38 cellular contexts compared by ENCODE assay signal in genomic region chrX:139563251-139563650, GRCh38. TPM values are rescaled to one million over a fixed set of nuclear protein-coding genes. Genes with fewer than 3 reads are reported as not detected.
"Had no signal": no experiment of that assay in that cellular context is flagged by ENCODE, and none has a peak within 500 bp of the region (broad histone marks: within the 10 kb centered on the region; RNA-seq: fewer than 3 reads in every experiment).

No MANE protein-coding gene starts in this region.

- DNase-seq: activated B cell treated with CpG ODN at 0.5 μM for 24 hours; activated CD4-positive, alpha-beta memory T cell treated with anti-CD3 and anti-CD28 coated beads for 36 hours; activated CD4-positive, alpha-beta T cell treated with anti-CD3 and anti-CD28 coated beads for 4 hours; activated CD4-positive, alpha-beta T cell treated with anti-CD3 and anti-CD28 coated beads, Interleukin-2, amount 50 U/mL, for 1 hour; activated CD4-positive, CD25-positive, alpha-beta regulatory T cell treated with anti-CD3 and anti-CD28 coated beads, Interleukin-2, amount 50 U/mL, for 72 hours; activated CD8-positive, alpha-beta memory T cell treated with anti-CD3 and anti-CD28 coated beads, Interleukin-2, amount 50 U/mL, for 4 hours; activated effector memory CD4-positive, alpha-beta T cell treated with Interleukin-2 at 50 U/mL for 16 hours; activated naive CD4-positive, alpha-beta T cell treated with anti-CD3 and anti-CD28 coated beads, Interleukin-2, amount 10 ng/mL, durations not matched to agents 7 days and 5 days; activated naive CD8-positive, alpha-beta T cell treated with anti-CD3 and anti-CD28 coated beads, Interleukin-2, amount 50 U/mL, for 24 hours; activated T-cell treated with anti-CD3 and anti-CD28 coated beads for 4 hours; activated T-cell treated with anti-CD3 and anti-CD28 coated beads, Interleukin-2, amount 50 U/mL, for 48 hours; amniotic stem cell; aorta; brain microvascular endothelial cell; MM.1S; MV-4-11; NCI-H1092; NCI-H1436 treated with DMSO at 0.1 percent for 48 hours; NCI-H1694 treated with DMSO at 0.1 percent for 48 hours; NCI-H2029; NCI-H510A; NCI-H526; NCI-H748 treated with DMSO at 0.1 percent for 48 hours; NK-92 treated with Interleukin-12 subunit alpha and Interleukin-12 subunit beta, amount 100 ng/mL, for 24 hours; PC-9; SIG-M5; SW 1271; T-helper 1 cell; T-helper 2 cell; T-helper 9 cell had no signal

- H3K36me3 Mint-ChIP-seq: activated CD4-positive, alpha-beta memory T cell treated with anti-CD3 and anti-CD28 coated beads for 36 hours; activated naive CD4-positive, alpha-beta T cell treated with anti-CD3 and anti-CD28 coated beads, Interleukin-2, amount 10 ng/mL, durations not matched to agents 7 days and 5 days; activated naive CD8-positive, alpha-beta T cell had no signal

- H3K4me3 ChIP-seq: cardiac muscle cell, PC-9 had no signal

- ATAC-seq: activated naive CD8-positive, alpha-beta T cell treated with anti-CD3 and anti-CD28 coated beads, Interleukin-2, amount 50 U/mL, for 24 hours; Right ventricle myocardium inferior had no signal

- H3K27me3 ChIP-seq: brain microvascular endothelial cell, cardiac muscle cell had no signal

- H3K9me3 Mint-ChIP-seq: activated B cell treated with CpG ODN at 0.5 μM for 24 hours; activated CD4-positive, alpha-beta memory T cell treated with anti-CD3 and anti-CD28 coated beads for 36 hours; activated naive CD4-positive, alpha-beta T cell treated with anti-CD3 and anti-CD28 coated beads, Interleukin-2, amount 10 ng/mL, durations not matched to agents 7 days and 5 days; activated naive CD8-positive, alpha-beta T cell treated with anti-CD3 and anti-CD28 coated beads, Interleukin-2, amount 50 U/mL, for 24 hours; central memory CD8-positive, alpha-beta T cell had no signal

- H2AFZ ChIP-seq: PC-9 had no signal

- H3K4me2 ChIP-seq: PC-9 had no signal

- H3K36me3 ChIP-seq: brain microvascular endothelial cell, cardiac muscle cell had no signal

- H3K27ac Mint-ChIP-seq: activated B cell treated with CpG ODN at 0.5 μM for 24 hours; activated CD4-positive, alpha-beta memory T cell treated with anti-CD3 and anti-CD28 coated beads for 36 hours; activated naive CD4-positive, alpha-beta T cell treated with anti-CD3 and anti-CD28 coated beads, Interleukin-2, amount 10 ng/mL, durations not matched to agents 7 days and 5 days; activated naive CD8-positive, alpha-beta T cell; activated naive CD8-positive, alpha-beta T cell treated with anti-CD3 and anti-CD28 coated beads, Interleukin-2, amount 50 U/mL, for 24 hours had no signal

- H3K4me1 Mint-ChIP-seq: activated B cell treated with CpG ODN at 0.5 μM for 24 hours; activated naive CD4-positive, alpha-beta T cell treated with anti-CD3 and anti-CD28 coated beads, Interleukin-2, amount 10 ng/mL, durations not matched to agents 7 days and 5 days; activated naive CD8-positive, alpha-beta T cell treated with anti-CD3 and anti-CD28 coated beads, Interleukin-2, amount 50 U/mL, for 24 hours; central memory CD8-positive, alpha-beta T cell had no signal

- H3K4me3 Mint-ChIP-seq: activated B cell treated with CpG ODN at 0.5 μM for 24 hours; activated CD4-positive, alpha-beta memory T cell treated with anti-CD3 and anti-CD28 coated beads for 36 hours; activated naive CD4-positive, alpha-beta T cell treated with anti-CD3 and anti-CD28 coated beads, Interleukin-2, amount 10 ng/mL, durations not matched to agents 7 days and 5 days; activated naive CD8-positive, alpha-beta T cell; activated naive CD8-positive, alpha-beta T cell treated with anti-CD3 and anti-CD28 coated beads, Interleukin-2, amount 50 U/mL, for 24 hours; central memory CD8-positive, alpha-beta T cell had no signal

- H3K27me3 Mint-ChIP-seq: activated B cell treated with CpG ODN at 0.5 μM for 24 hours; activated CD4-positive, alpha-beta memory T cell treated with anti-CD3 and anti-CD28 coated beads for 36 hours; activated naive CD4-positive, alpha-beta T cell treated with anti-CD3 and anti-CD28 coated beads, Interleukin-2, amount 10 ng/mL, durations not matched to agents 7 days and 5 days; activated naive CD8-positive, alpha-beta T cell; activated naive CD8-positive, alpha-beta T cell treated with anti-CD3 and anti-CD28 coated beads, Interleukin-2, amount 50 U/mL, for 24 hours; central memory CD8-positive, alpha-beta T cell had no signal

- H3K27ac ChIP-seq: brain microvascular endothelial cell, cardiac muscle cell, PC-9, RWPE1, VCaP had no signal

RNA-seq across cellular contexts. Expression of gene F9, which starts 32.7 kb away (rescaled TPM):
- total RNA-seq: activated B cell treated with CpG ODN at 0.5 μM for 24 hours; activated CD4-positive, alpha-beta memory T cell treated with anti-CD3 and anti-CD28 coated beads for 36 hours; aorta; cardiac muscle cell; chondrocyte; PC-9; Right ventricle myocardium inferior; SK-MEL-5 had no signal
- polyA plus RNA-seq: aorta, cardiac muscle cell had no signal
